In genomic region chr19:49496574-49497008, GRCh38 we compare ENCODE assay signal across 8 cellular contexts. TPM values are rescaled to one million over a fixed set of nuclear protein-coding genes. Genes with fewer than 3 reads are reported as not detected.
A peak's percentile ranks its signal among the peaks of the same experiment; 100 is the strongest.
DNase-seq lines count a peak whose midpoint lies in the region; ATAC-seq and TF ChIP-seq lines count a peak whose summit lies in the region.

No MANE protein-coding gene starts in this region.

- no peak for DNase-seq in CD4-positive, CD25-positive, alpha-beta regulatory T cell
- DNase-seq in OCI-M1 (lab: John Stamatoyannopoulos, UW), result peak; percentile 70
- DNase-seq in endothelial cell (ENCODE audit: low spot score), result no peak
- DNase-seq in head of caudate nucleus, result no peak
- no peak for DNase-seq in ecto neural progenitor cell (ENCODE audit: low spot score)

- peaks cover 50% of the 10 kb centered on the region for H3K4me1 ChIP-seq in CD4-positive, CD25-positive, alpha-beta regulatory T cell (ENCODE audit: control insufficient read depth, insufficient read depth, low read length, poor library complexity, severe bottlenecking)
- H3K4me1 ChIP-seq in neutrophil (ENCODE audit: control insufficient read depth in 1 of 2, insufficient read depth in 1 of 2, low read depth in 1 of 2, low read length in 1 of 2), result peaks cover 45 to 51% of the 10 kb centered on the region in 2 experiments

- H3K4me1 Mint-ChIP-seq in CD4-positive, CD25-positive, alpha-beta regulatory T cell, result peaks cover 10 to 65% (median 34%) of the 10 kb centered on the region in 4 donors
- peaks cover 28% of the 10 kb centered on the region for H3K4me1 Mint-ChIP-seq in endothelial cell (ENCODE audit: unreplicated experiment)

- peaks cover 10% of the 10 kb centered on the region for H3K27me3 Mint-ChIP-seq in CD4-positive, CD25-positive, alpha-beta regulatory T cell
- H3K27me3 Mint-ChIP-seq in endothelial cell (ENCODE audit: unreplicated experiment), result peaks cover 12% of the 10 kb centered on the region

- intact Hi-C loops in head of caudate nucleus (cut with DNase I), result no loop called here

- H3K27ac ChIP-seq in CD4-positive, CD25-positive, alpha-beta regulatory T cell (ENCODE audit: insufficient read depth, low read length, poor library complexity, severe bottlenecking), result peak overlapping the region; percentile 99
- peak overlapping the region; percentile 86 for H3K27ac ChIP-seq in neutrophil

- H3K36me3 ChIP-seq in CD4-positive, CD25-positive, alpha-beta regulatory T cell (ENCODE audit: control insufficient read depth, insufficient read depth, low read length), result peaks cover 35% of the 10 kb centered on the region
- H3K36me3 ChIP-seq in neutrophil, result peaks cover 39% of the 10 kb centered on the region

- TF ChIP-seq CTCF in endothelial cell (IDR thresholded peaks at IDR 0.05; ENCODE audit: unreplicated experiment), result no peak
- no peak for TF ChIP-seq CTCF in neutrophil (IDR thresholded peaks at IDR 0.05)

- no peaks in the 10 kb centered on the region for H3K27me3 ChIP-seq in CD4-positive, CD25-positive, alpha-beta regulatory T cell (ENCODE audit: control insufficient read depth, insufficient read depth, low read length)
- peaks cover 7% of the 10 kb centered on the region for H3K27me3 ChIP-seq in neutrophil

- peaks cover 34% of the 10 kb centered on the region for H3K36me3 Mint-ChIP-seq in CD4-positive, CD25-positive, alpha-beta regulatory T cell
- peaks cover 34% of the 10 kb centered on the region for H3K36me3 Mint-ChIP-seq in endothelial cell (ENCODE audit: low read depth, unreplicated experiment)

- no peak for ATAC-seq in CD4-positive, CD25-positive, alpha-beta regulatory T cell (ENCODE audit: low read depth in 2 of 2)
- no peak for ATAC-seq in GM19324 (IDR thresholded peaks at IDR 0.05; ENCODE audit: low FRiP score, unreplicated experiment)
- ATAC-seq in GM21737 (IDR thresholded peaks at IDR 0.05; ENCODE audit: unreplicated experiment), result no peak

- peak overlapping the region; percentile 96 to 99 (median 99) for H3K27ac Mint-ChIP-seq in CD4-positive, CD25-positive, alpha-beta regulatory T cell
- peak overlapping the region; percentile 99 for H3K27ac Mint-ChIP-seq in endothelial cell (ENCODE audit: unreplicated experiment)

- peak overlapping the region; percentile 91 to 100 (median 100) for H3K4me3 Mint-ChIP-seq in CD4-positive, CD25-positive, alpha-beta regulatory T cell
- H3K4me3 Mint-ChIP-seq in endothelial cell (ENCODE audit: unreplicated experiment), result peak overlapping the region; percentile 100

- peak overlapping the region; percentile 97 for H3K4me3 ChIP-seq in CD4-positive, CD25-positive, alpha-beta regulatory T cell (ENCODE audit: low read depth, low read length)
- peak overlapping the region; percentile 85 to 93 for H3K4me3 ChIP-seq in neutrophil (ENCODE audit: low read depth in 1 of 2, low read length in 1 of 2)

- H3K9me3 Mint-ChIP-seq in CD4-positive, CD25-positive, alpha-beta regulatory T cell, result no peaks in the 10 kb centered on the region
- no peaks in the 10 kb centered on the region for H3K9me3 Mint-ChIP-seq in endothelial cell (ENCODE audit: unreplicated experiment)

- no peaks in the 10 kb centered on the region for H3K9me3 ChIP-seq in CD4-positive, CD25-positive, alpha-beta regulatory T cell (ENCODE audit: control insufficient read depth in 2 of 2, low read length in 2 of 2)
- no peaks in the 10 kb centered on the region for H3K9me3 ChIP-seq in neutrophil

RNA-seq across cellular contexts. Expression of gene RPS11, which starts 0.4 kb away (rescaled TPM):
- 2,000 TPM for total RNA-seq in CD4-positive, CD25-positive, alpha-beta regulatory T cell
- 1,000 to 10,000 TPM; 1,810 to 2,513 (median 2,330) TPM for polyA plus RNA-seq in CD4-positive, CD25-positive, alpha-beta regulatory T cell
- 2,099 TPM for total RNA-seq in endothelial cell (ENCODE audit: unreplicated experiment)

RNA-seq across cellular contexts. Expression of gene RPL13A, which starts 9.2 kb away (rescaled TPM):
- total RNA-seq in CD4-positive, CD25-positive, alpha-beta regulatory T cell, result 3,622 TPM
- polyA plus RNA-seq in CD4-positive, CD25-positive, alpha-beta regulatory T cell, result 1,000 to 10,000 TPM; 1,768 to 2,996 (median 2,546) TPM
- total RNA-seq in endothelial cell (ENCODE audit: unreplicated experiment), result 2,762 TPM

RNA-seq across cellular contexts. Expression of gene FCGRT, which starts 15.9 kb away (rescaled TPM):
- total RNA-seq in CD4-positive, CD25-positive, alpha-beta regulatory T cell, result 23.3 TPM
- polyA plus RNA-seq in CD4-positive, CD25-positive, alpha-beta regulatory T cell, result 10 to 100 TPM; 43.0 to 63.0 (median 49.8) TPM
- 127 TPM for total RNA-seq in endothelial cell (ENCODE audit: unreplicated experiment)

RNA-seq across cellular contexts. Expression of gene FLT3LG, which starts 22.6 kb away (rescaled TPM):
- 250 TPM for total RNA-seq in CD4-positive, CD25-positive, alpha-beta regulatory T cell
- polyA plus RNA-seq in CD4-positive, CD25-positive, alpha-beta regulatory T cell, result 100 to 1,000 TPM; 103 to 154 (median 112) TPM
- 1.4 TPM for total RNA-seq in endothelial cell (ENCODE audit: unreplicated experiment)

RNA-seq across cellular contexts. Expression of gene RCN3, which starts 31.2 kb away (rescaled TPM):
- total RNA-seq in CD4-positive, CD25-positive, alpha-beta regulatory T cell, result 3.6 TPM
- 1 to 10 TPM; 1.5 to 5.5 (median 2.5) TPM for polyA plus RNA-seq in CD4-positive, CD25-positive, alpha-beta regulatory T cell
- total RNA-seq in endothelial cell (ENCODE audit: unreplicated experiment), result 19.4 TPM
